Comparison of ENCODE assay signal across 15 cellular contexts in genomic region chr2:50863218-50863617, GRCh38.
DNase-seq lines count a peak whose midpoint lies in the region; FAIRE-seq and TF ChIP-seq lines count a peak whose summit lies in the region.
"Had no signal": no experiment of that assay in that cellular context is flagged by ENCODE, and none has a peak within 500 bp of the region (broad histone marks: within the 10 kb centered on the region; RNA-seq: fewer than 3 reads in every experiment).

No MANE protein-coding gene starts in this region.

- H3K27me3 ChIP-seq in small intestine (ENCODE audit: control insufficient read depth in 2 of 2, insufficient read depth in 2 of 2, low read length in 2 of 2) = no peaks in the 10 kb centered on the region
- H3K27me3 ChIP-seq in adrenal gland = no peaks in the 10 kb centered on the region
- H3K27me3 ChIP-seq: brain microvascular endothelial cell, heart right ventricle had no signal

- H3K36me3 ChIP-seq in small intestine (ENCODE audit: control insufficient read depth in 2 of 2, insufficient read depth in 2 of 2, low read length in 2 of 2) (no peaks in the 10 kb centered on the region), adrenal gland (replicated peaks in 1 of 2) (no peaks in the 10 kb centered on the region)
- H3K36me3 ChIP-seq: brain microvascular endothelial cell, heart right ventricle had no signal

- no peak for FAIRE-seq in small intestine (lab: Jason Lieb, UNC)
- FAIRE-seq: K562, RCC 7860 had no signal

- H3K4me3 ChIP-seq in small intestine (ENCODE audit: low read depth in 1 of 2, low read length in 2 of 2) (no peak overlapping the region), adrenal gland (no peak overlapping the region)
- H3K4me3 ChIP-seq: heart right ventricle, K562 had no signal

- no peak overlapping the region for H3K27ac ChIP-seq in small intestine (ENCODE audit: low read depth in 1 of 2, low read length in 1 of 2)
- H3K27ac ChIP-seq in adrenal gland = no peak overlapping the region
- H3K27ac ChIP-seq: brain microvascular endothelial cell, heart right ventricle had no signal

- H3K4me1 ChIP-seq in small intestine (ENCODE audit: control insufficient read depth in 2 of 2, insufficient read depth in 1 of 2, low read depth in 1 of 2, low read length in 1 of 2) (no peaks in the 10 kb centered on the region), adrenal gland (replicated peaks in 1 of 2) (no peaks in the 10 kb centered on the region)
- H3K4me1 ChIP-seq: heart right ventricle had no signal

- TF ChIP-seq CTCF in adrenal gland (IDR thresholded peaks at IDR 0.05) = no peak

- TF ChIP-seq POLR2A in adrenal gland (IDR thresholded peaks at IDR 0.05) = no peak

- H3K9me3 ChIP-seq in small intestine (ENCODE audit: control insufficient read depth, low read depth) = no peaks in the 10 kb centered on the region
- H3K9me3 ChIP-seq in adrenal gland (replicated peaks in 1 of 3) = no peaks in the 10 kb centered on the region
- H3K9me3 ChIP-seq: heart right ventricle had no signal

- DNase-seq in COLO668 (lab: John Stamatoyannopoulos, UW; ENCODE audit: unreplicated experiment) (peak; percentile 18), COR-L47 (lab: John Stamatoyannopoulos, UW) (peak; percentile 14), NCI-H146 (lab: John Stamatoyannopoulos, UW) (peak; percentile 42), NCI-H526 treated with DMSO at 0.1 percent for 48 hours (lab: John Stamatoyannopoulos, UW) (peak; percentile 41), small intestine (no peak), adrenal gland (no peak), amygdala (lab: John Stamatoyannopoulos, UW) (no peak)
- DNase-seq: activated T-cell treated with anti-CD3 and anti-CD28 coated beads, Interleukin-2, amount 50 U/mL, for 24 hours; brain microvascular endothelial cell; heart right ventricle; left colon; mesenchymal stem cell; occipital lobe had no signal

- intact Hi-C loops in adrenal gland (cut with DNase I) = no loop called here

- 53 to 54% (median 53%) methylated on average over 1 of the region's 1 CpG for whole genome bisulfite sequencing in small intestine, 3 donors
- 24 to 63% (median 45%) methylated on average over 1 of the region's 1 CpG for WGBS in adrenal gland, 4 donors

Comparison
In these comparisons a context has a peak if more than half of its experiments do, and no peak if none do; other contexts are left out.
1. DNase-seq: peak in COLO668 (single experiment), COR-L47 (single experiment), NCI-H146 (single experiment) and NCI-H526 treated with DMSO at 0.1 percent for 48 hours (single experiment); none in small intestine (single experiment), adrenal gland (0 of 7) and amygdala (0 of 56).